ENCODE assay signal across 1 cellular context in the genomic region with DNA sequence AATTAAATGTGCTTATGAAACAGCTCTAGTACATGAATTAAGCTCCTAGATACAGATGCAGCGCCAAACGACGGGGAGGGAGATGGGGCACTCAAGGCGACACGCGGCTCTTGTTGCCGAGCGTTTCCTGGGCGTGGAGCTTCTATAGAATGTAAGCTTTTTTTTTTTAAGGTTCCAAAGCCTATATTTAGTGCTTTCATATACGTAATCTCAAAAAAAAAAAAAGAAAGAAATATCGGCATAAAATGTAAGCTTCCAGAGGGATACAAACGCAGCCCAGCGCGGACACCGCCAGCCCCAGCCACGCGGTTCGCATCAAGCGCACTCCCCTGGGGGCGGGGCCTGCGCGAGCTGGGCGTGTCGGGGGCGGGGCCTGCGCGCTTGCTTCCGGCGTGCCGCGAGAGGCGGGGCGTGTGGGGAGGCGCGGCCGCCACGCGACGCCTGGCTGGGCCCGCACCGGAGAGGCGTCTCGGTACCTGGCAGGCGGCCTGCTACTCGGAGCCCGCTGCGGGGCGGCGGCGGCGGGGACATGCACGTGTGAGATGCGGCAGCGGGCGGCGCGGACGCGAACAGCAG.
A peak's percentile ranks its signal among the peaks of the same experiment; 100 is the strongest.
TF ChIP-seq lines count a peak whose summit lies in the region.

A gene with protein sequence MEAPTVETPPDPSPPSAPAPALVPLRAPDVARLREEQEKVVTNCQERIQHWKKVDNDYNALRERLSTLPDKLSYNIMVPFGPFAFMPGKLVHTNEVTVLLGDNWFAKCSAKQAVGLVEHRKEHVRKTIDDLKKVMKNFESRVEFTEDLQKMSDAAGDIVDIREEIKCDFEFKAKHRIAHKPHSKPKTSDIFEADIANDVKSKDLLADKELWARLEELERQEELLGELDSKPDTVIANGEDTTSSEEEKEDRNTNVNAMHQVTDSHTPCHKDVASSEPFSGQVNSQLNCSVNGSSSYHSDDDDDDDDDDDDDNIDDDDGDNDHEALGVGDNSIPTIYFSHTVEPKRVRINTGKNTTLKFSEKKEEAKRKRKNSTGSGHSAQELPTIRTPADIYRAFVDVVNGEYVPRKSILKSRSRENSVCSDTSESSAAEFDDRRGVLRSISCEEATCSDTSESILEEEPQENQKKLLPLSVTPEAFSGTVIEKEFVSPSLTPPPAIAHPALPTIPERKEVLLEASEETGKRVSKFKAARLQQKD (plus strand): TSS at position 412 of the 576 bp plus-strand sequence. CDS start 309 bp downstream, outside the sequence.

TF ChIP-seq in HepG2, 621 proteins besides CTCF, POLR2A, EP300 and RAD21 (continued from another document and continues in another):
- TF ChIP-seq, protein P1, sequence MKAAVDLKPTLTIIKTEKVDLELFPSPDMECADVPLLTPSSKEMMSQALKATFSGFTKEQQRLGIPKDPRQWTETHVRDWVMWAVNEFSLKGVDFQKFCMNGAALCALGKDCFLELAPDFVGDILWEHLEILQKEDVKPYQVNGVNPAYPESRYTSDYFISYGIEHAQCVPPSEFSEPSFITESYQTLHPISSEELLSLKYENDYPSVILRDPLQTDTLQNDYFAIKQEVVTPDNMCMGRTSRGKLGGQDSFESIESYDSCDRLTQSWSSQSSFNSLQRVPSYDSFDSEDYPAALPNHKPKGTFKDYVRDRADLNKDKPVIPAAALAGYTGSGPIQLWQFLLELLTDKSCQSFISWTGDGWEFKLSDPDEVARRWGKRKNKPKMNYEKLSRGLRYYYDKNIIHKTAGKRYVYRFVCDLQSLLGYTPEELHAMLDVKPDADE (CRISPR knock-in tag; IDR thresholded peaks at IDR 0.05), result 0 out of 2 replicates have a peak, but pooled peaks have one; percentile 47
- TF ChIP-seq SIN3B (IDR thresholded peaks at IDR 0.05; ENCODE audit: low read length) (no peak), ZNF672 (CRISPR knock-in tag; IDR thresholded peaks at IDR 0.05) (no peak), ZNF431 (CRISPR knock-in tag; IDR thresholded peaks at IDR 0.05; ENCODE audit: borderline replicate concordance, low read depth) (no peak; the same call in 1 of the 2 replicates), MED1 (CRISPR knock-in tag; IDR thresholded peaks at IDR 0.05) (peak; percentile 34; the same call in 1 of the 2 replicates), ZNF34 (CRISPR knock-in tag; IDR thresholded peaks at IDR 0.05; ENCODE audit: borderline replicate concordance) (no peak), ZNF331 (CRISPR knock-in tag; IDR thresholded peaks at IDR 0.05) (peak; percentile 14; the same call in 1 of the 2 replicates), KDM6A (CRISPR knock-in tag; IDR thresholded peaks at IDR 0.05; ENCODE audit: low read depth) (no peak), ZSCAN20 (CRISPR knock-in tag; IDR thresholded peaks at IDR 0.05; ENCODE audit: borderline replicate concordance) (peak; percentile 14; the same call in 1 of the 2 replicates), ZNF292 (CRISPR knock-in tag; IDR thresholded peaks at IDR 0.05; ENCODE audit: borderline replicate concordance, low read depth) (no peak), ZNF761 (CRISPR knock-in tag; conservative IDR thresholded peaks at IDR 0.05) (0 out of 2 replicates have a peak, but pooled peaks have one; percentile 29), KLF6 (CRISPR knock-in tag; IDR thresholded peaks at IDR 0.05) (peak; percentile 70; the same call in 1 of the 2 replicates), ARID2 (CRISPR knock-in tag; IDR thresholded peaks at IDR 0.05; ENCODE audit: borderline replicate concordance) (0 out of 2 replicates have a peak, but pooled peaks have one; percentile 62), ETV5 (CRISPR knock-in tag; IDR thresholded peaks at IDR 0.05; ENCODE audit: borderline replicate concordance) (peak; percentile 37), ZC3H13 (CRISPR knock-in tag; IDR thresholded peaks at IDR 0.05) (no peak), ZNF724P (CRISPR knock-in tag; IDR thresholded peaks at IDR 0.05; ENCODE audit: borderline replicate concordance) (peak; percentile 30; the same call in 1 of the 2 replicates), DMAP1 (CRISPR knock-in tag; IDR thresholded peaks at IDR 0.05) (peak; percentile 28), ZNF510 (CRISPR knock-in tag; IDR thresholded peaks at IDR 0.05; ENCODE audit: low read depth) (0 out of 2 replicates have a peak, but pooled peaks have one; percentile 19), SP5 (CRISPR knock-in tag; IDR thresholded peaks at IDR 0.05; ENCODE audit: borderline replicate concordance, low read depth) (peak; percentile 14; the same call in 1 of the 2 replicates), MAFG (CRISPR knock-in tag; IDR thresholded peaks at IDR 0.05) (no peak), ATRX (CRISPR knock-in tag; IDR thresholded peaks at IDR 0.05; ENCODE audit: borderline replicate concordance) (no peak), RFX1 (IDR thresholded peaks at IDR 0.05) (no peak), IKZF4 (CRISPR knock-in tag; IDR thresholded peaks at IDR 0.05; ENCODE audit: borderline replicate concordance, low read depth, not compliant biosample characterization) (peak; percentile 38), BORCS8-MEF2B (CRISPR knock-in tag; IDR thresholded peaks at IDR 0.05) (0 out of 2 replicates have a peak, but pooled peaks have one; percentile 32), ZSCAN25 (CRISPR knock-in tag; IDR thresholded peaks at IDR 0.05) (no peak), ZFY (CRISPR knock-in tag; IDR thresholded peaks at IDR 0.05) (peak; percentile 86), ZNF367 (CRISPR knock-in tag; IDR thresholded peaks at IDR 0.05; ENCODE audit: borderline replicate concordance) (no peak), NCOA1 (CRISPR knock-in tag; IDR thresholded peaks at IDR 0.05) (no peak), PAX8 (CRISPR knock-in tag; IDR thresholded peaks at IDR 0.05; ENCODE audit: borderline replicate concordance) (no peak), HHEX (CRISPR knock-in tag; IDR thresholded peaks at IDR 0.05) (no peak), GATAD1 (CRISPR knock-in tag; IDR thresholded peaks at IDR 0.05) (peak; percentile 25; the same call in 1 of the 2 replicates), MZF1 (CRISPR knock-in tag; IDR thresholded peaks at IDR 0.05; ENCODE audit: borderline replicate concordance) (no peak), MYC (CRISPR knock-in tag; IDR thresholded peaks at IDR 0.05; ENCODE audit: borderline replicate concordance) (peak; percentile 90)
- TF ChIP-seq, protein P2, sequence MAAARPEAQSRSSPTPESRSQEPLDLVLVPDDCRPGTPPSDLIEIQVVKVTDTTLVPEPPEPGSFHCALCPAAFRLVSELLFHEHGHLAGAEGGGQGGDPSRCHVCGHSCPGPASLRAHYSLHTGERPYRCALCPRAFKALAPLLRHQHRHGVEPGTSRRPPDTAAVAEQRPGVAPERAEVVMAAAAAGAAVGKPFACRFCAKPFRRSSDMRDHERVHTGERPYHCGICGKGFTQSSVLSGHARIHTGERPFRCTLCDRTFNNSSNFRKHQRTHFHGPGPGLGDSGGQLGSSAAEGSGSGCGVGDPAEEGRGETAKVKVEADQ (CRISPR knock-in tag; IDR thresholded peaks at IDR 0.05; ENCODE audit: borderline replicate concordance), result no peak
- TF ChIP-seq, protein P3, sequence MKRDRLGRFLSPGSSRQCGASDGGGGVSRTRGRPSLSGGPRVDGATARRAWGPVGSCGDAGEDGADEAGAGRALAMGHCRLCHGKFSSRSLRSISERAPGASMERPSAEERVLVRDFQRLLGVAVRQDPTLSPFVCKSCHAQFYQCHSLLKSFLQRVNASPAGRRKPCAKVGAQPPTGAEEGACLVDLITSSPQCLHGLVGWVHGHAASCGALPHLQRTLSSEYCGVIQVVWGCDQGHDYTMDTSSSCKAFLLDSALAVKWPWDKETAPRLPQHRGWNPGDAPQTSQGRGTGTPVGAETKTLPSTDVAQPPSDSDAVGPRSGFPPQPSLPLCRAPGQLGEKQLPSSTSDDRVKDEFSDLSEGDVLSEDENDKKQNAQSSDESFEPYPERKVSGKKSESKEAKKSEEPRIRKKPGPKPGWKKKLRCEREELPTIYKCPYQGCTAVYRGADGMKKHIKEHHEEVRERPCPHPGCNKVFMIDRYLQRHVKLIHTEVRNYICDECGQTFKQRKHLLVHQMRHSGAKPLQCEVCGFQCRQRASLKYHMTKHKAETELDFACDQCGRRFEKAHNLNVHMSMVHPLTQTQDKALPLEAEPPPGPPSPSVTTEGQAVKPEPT (CRISPR knock-in tag; IDR thresholded peaks at IDR 0.05; ENCODE audit: low read depth), result 0 out of 2 replicates have a peak, but pooled peaks have one; percentile 2
- TF ChIP-seq, protein P4, sequence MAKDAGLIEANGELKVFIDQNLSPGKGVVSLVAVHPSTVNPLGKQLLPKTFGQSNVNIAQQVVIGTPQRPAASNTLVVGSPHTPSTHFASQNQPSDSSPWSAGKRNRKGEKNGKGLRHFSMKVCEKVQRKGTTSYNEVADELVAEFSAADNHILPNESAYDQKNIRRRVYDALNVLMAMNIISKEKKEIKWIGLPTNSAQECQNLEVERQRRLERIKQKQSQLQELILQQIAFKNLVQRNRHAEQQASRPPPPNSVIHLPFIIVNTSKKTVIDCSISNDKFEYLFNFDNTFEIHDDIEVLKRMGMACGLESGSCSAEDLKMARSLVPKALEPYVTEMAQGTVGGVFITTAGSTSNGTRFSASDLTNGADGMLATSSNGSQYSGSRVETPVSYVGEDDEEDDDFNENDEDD (CRISPR knock-in tag; IDR thresholded peaks at IDR 0.05; ENCODE audit: borderline replicate concordance), result peak; percentile 78; the same call in 1 of the 2 replicates
- TF ChIP-seq, protein P5, sequence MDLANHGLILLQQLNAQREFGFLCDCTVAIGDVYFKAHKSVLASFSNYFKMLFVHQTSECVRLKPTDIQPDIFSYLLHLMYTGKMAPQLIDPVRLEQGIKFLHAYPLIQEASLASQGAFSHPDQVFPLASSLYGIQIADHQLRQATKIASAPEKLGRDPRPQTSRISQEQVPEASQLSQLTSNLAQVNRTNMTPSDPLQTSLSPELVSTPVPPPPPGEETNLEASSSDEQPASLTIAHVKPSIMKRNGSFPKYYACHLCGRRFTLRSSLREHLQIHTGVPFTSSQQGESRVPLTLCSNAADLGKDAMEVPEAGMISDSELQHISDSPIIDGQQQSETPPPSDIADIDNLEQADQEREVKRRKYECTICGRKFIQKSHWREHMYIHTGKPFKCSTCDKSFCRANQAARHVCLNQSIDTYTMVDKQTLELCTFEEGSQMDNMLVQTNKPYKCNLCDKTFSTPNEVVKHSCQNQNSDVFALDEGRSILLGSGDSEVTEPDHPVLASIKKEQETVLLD (CRISPR knock-in tag; IDR thresholded peaks at IDR 0.05; ENCODE audit: low read depth), result peak; percentile 67; the same call in 1 of the 2 replicates
- TF ChIP-seq, protein P6, sequence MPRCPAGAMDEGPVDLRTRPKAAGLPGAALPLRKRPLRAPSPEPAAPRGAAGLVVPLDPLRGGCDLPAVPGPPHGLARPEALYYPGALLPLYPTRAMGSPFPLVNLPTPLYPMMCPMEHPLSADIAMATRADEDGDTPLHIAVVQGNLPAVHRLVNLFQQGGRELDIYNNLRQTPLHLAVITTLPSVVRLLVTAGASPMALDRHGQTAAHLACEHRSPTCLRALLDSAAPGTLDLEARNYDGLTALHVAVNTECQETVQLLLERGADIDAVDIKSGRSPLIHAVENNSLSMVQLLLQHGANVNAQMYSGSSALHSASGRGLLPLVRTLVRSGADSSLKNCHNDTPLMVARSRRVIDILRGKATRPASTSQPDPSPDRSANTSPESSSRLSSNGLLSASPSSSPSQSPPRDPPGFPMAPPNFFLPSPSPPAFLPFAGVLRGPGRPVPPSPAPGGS (CRISPR knock-in tag; IDR thresholded peaks at IDR 0.05), result peak; percentile 35
- TF ChIP-seq, protein P7, sequence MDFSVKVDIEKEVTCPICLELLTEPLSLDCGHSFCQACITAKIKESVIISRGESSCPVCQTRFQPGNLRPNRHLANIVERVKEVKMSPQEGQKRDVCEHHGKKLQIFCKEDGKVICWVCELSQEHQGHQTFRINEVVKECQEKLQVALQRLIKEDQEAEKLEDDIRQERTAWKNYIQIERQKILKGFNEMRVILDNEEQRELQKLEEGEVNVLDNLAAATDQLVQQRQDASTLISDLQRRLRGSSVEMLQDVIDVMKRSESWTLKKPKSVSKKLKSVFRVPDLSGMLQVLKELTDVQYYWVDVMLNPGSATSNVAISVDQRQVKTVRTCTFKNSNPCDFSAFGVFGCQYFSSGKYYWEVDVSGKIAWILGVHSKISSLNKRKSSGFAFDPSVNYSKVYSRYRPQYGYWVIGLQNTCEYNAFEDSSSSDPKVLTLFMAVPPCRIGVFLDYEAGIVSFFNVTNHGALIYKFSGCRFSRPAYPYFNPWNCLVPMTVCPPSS (IDR thresholded peaks at IDR 0.05), result no peak
- TF ChIP-seq, protein P8, sequence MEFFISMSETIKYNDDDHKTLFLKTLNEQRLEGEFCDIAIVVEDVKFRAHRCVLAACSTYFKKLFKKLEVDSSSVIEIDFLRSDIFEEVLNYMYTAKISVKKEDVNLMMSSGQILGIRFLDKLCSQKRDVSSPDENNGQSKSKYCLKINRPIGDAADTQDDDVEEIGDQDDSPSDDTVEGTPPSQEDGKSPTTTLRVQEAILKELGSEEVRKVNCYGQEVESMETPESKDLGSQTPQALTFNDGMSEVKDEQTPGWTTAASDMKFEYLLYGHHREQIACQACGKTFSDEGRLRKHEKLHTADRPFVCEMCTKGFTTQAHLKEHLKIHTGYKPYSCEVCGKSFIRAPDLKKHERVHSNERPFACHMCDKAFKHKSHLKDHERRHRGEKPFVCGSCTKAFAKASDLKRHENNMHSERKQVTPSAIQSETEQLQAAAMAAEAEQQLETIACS (CRISPR knock-in tag; IDR thresholded peaks at IDR 0.05), result peak; percentile 7; the same call in 1 of the 2 replicates
- TF ChIP-seq, protein P9, sequence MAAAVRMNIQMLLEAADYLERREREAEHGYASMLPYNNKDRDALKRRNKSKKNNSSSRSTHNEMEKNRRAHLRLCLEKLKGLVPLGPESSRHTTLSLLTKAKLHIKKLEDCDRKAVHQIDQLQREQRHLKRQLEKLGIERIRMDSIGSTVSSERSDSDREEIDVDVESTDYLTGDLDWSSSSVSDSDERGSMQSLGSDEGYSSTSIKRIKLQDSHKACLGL (CRISPR knock-in tag; IDR thresholded peaks at IDR 0.05), result no peak
- TF ChIP-seq, protein P10, sequence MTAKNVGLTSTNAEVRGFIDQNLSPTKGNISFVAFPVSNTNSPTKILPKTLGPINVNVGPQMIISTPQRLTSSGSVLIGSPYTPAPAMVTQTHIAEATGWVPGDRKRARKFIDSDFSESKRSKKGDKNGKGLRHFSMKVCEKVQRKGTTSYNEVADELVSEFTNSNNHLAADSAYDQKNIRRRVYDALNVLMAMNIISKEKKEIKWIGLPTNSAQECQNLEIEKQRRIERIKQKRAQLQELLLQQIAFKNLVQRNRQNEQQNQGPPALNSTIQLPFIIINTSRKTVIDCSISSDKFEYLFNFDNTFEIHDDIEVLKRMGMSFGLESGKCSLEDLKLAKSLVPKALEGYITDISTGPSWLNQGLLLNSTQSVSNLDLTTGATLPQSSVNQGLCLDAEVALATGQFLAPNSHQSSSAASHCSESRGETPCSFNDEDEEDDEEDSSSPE (CRISPR knock-in tag; IDR thresholded peaks at IDR 0.05), result peak; percentile 62
- TF ChIP-seq, protein P11, sequence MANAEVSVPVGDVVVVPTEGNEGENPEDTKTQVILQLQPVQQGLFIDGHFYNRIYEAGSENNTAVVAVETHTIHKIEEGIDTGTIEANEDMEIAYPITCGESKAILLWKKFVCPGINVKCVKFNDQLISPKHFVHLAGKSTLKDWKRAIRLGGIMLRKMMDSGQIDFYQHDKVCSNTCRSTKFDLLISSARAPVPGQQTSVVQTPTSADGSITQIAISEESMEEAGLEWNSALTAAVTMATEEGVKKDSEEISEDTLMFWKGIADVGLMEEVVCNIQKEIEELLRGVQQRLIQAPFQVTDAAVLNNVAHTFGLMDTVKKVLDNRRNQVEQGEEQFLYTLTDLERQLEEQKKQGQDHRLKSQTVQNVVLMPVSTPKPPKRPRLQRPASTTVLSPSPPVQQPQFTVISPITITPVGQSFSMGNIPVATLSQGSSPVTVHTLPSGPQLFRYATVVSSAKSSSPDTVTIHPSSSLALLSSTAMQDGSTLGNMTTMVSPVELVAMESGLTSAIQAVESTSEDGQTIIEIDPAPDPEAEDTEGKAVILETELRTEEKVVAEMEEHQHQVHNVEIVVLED (CRISPR knock-in tag; IDR thresholded peaks at IDR 0.05; ENCODE audit: borderline replicate concordance), result peak; percentile 59
